In genomic region chr17:65231662-65232335, GRCh38 we compare ENCODE assay signal across 1 cellular context.
TF ChIP-seq lines count a peak whose summit lies in the region.

No MANE protein-coding gene starts in this region.

TF ChIP-seq in HepG2, 621 proteins besides CTCF, POLR2A, EP300 and RAD21 (continued from another document):
- TF ChIP-seq REST (IDR thresholded peaks at IDR 0.05; ENCODE audit: borderline replicate concordance in 1 of 2, low read depth in 1 of 2, low read length in 2 of 2) (no peak), ZNF547 (CRISPR knock-in tag; IDR thresholded peaks at IDR 0.05) (0 out of 2 replicates have a peak, but pooled peaks have one; percentile 49), STAG1 (CRISPR knock-in tag; IDR thresholded peaks at IDR 0.05) (peak; percentile 96), ZNF816 (CRISPR knock-in tag; IDR thresholded peaks at IDR 0.05; ENCODE audit: borderline replicate concordance) (no peak), ZNF432 (CRISPR knock-in tag; IDR thresholded peaks at IDR 0.05; ENCODE audit: borderline replicate concordance) (no peak), SSRP1 (CRISPR knock-in tag; IDR thresholded peaks at IDR 0.05) (no peak), ZNF580 (CRISPR knock-in tag; IDR thresholded peaks at IDR 0.05; ENCODE audit: borderline replicate concordance, low read depth) (no peak), ZNF362 (CRISPR knock-in tag; IDR thresholded peaks at IDR 0.05; ENCODE audit: borderline replicate concordance) (no peak), ZNF24 (IDR thresholded peaks at IDR 0.05) (no peak), KDM5B (CRISPR knock-in tag; IDR thresholded peaks at IDR 0.05; ENCODE audit: borderline replicate concordance) (0 out of 2 replicates have a peak, but pooled peaks have one; percentile 20), SOX6 (IDR thresholded peaks at IDR 0.05) (no peak), SOX6 (CRISPR knock-in tag; IDR thresholded peaks at IDR 0.05) (no peak), HNF1B (CRISPR knock-in tag; IDR thresholded peaks at IDR 0.05) (0 out of 2 replicates have a peak, but pooled peaks have one; percentile 15), XRCC5 (optimal IDR thresholded peaks at IDR 0.05; ENCODE audit: low read length) (peak; percentile 68), ZNF672 (CRISPR knock-in tag; IDR thresholded peaks at IDR 0.05) (no peak), ZNF296 (CRISPR knock-in tag; conservative IDR thresholded peaks at IDR 0.05) (no peak), ZNF264 (CRISPR knock-in tag; IDR thresholded peaks at IDR 0.05) (no peak), PATZ1 (CRISPR knock-in tag; IDR thresholded peaks at IDR 0.05) (peak; percentile 59), ZSCAN21 (CRISPR knock-in tag; IDR thresholded peaks at IDR 0.05; ENCODE audit: borderline replicate concordance) (peak; percentile 39; the same call in 1 of the 2 replicates), RXRB (CRISPR knock-in tag; IDR thresholded peaks at IDR 0.05; ENCODE audit: borderline replicate concordance) (0 out of 2 replicates have a peak, but pooled peaks have one; percentile 17)
TF ChIP-seq in HepG2: peak in this region for 11.
